Comparison of ENCODE assay signal across 13 cellular contexts in genomic region chr20:32326507-32326851, GRCh38.
DNase-seq lines count a peak whose midpoint lies in the region; ATAC-seq and TF ChIP-seq lines count a peak whose summit lies in the region.
"Had no signal": no experiment of that assay in that cellular context is flagged by ENCODE, and none has a peak within 500 bp of the region (broad histone marks: within the 10 kb centered on the region; RNA-seq: fewer than 3 reads in every experiment).

No MANE protein-coding gene starts in this region.

- DNase-seq in HCEC 1CT (peak; percentile 7), RWPE2 (ENCODE audit: low spot score) (no peak), kidney tubule cell (ENCODE audit: low spot score) (peak; percentile 65), superior temporal gyrus (ENCODE audit: extremely low spot score) (no peak)
- DNase-seq: activated CD8-positive, alpha-beta memory T cell treated with anti-CD3 and anti-CD28 coated beads for 24 hours; esophagus squamous epithelium; immature natural killer cell; stimulated activated naive CD8-positive, alpha-beta T cell treated with anti-CD3 and anti-CD28 coated beads, Interleukin-15, amount 100 ng/mL, for 72 hours had no signal

- H3K4me1 ChIP-seq in ACC112 (ENCODE audit: control insufficient read depth, insufficient read depth, low read length, unreplicated experiment) (peaks cover 21% of the 10 kb centered on the region), RWPE2 (ENCODE audit: insufficient read depth, poor library complexity, severe bottlenecking) (peaks cover 9% of the 10 kb centered on the region)

- peak; percentile 18; the same call in 2 of the 3 replicates for ATAC-seq in RWPE2 (ENCODE audit: low read depth)
- ATAC-seq in GM19452 (IDR thresholded peaks at IDR 0.05; ENCODE audit: unreplicated experiment), result no peak
- ATAC-seq in HG03025 (IDR thresholded peaks at IDR 0.05; ENCODE audit: low FRiP score, unreplicated experiment), result no peak
- no peak for ATAC-seq in HG02970 (IDR thresholded peaks at IDR 0.05; ENCODE audit: low FRiP score, unreplicated experiment)
- ATAC-seq: stimulated activated naive CD8-positive, alpha-beta T cell treated with anti-CD3 and anti-CD28 coated beads, Interleukin-15, amount 100 ng/mL, for 72 hours had no signal

- TF ChIP-seq CTCF in RWPE2 (IDR thresholded peaks at IDR 0.05; ENCODE audit: poor library complexity, severe bottlenecking), result no peak

- H3K9me3 ChIP-seq in RWPE2 (ENCODE audit: severe bottlenecking), result no peaks in the 10 kb centered on the region
- H3K9me3 ChIP-seq: esophagus squamous epithelium had no signal

- no peaks in the 10 kb centered on the region for H3K36me3 ChIP-seq in ACC112 (ENCODE audit: insufficient read depth, low read length)
- peaks cover 51% of the 10 kb centered on the region for H3K36me3 ChIP-seq in RWPE2 (ENCODE audit: low read depth)

- H3K4me3 ChIP-seq in ACC112 (ENCODE audit: low read depth, low read length) (no peak overlapping the region), RWPE2 (ENCODE audit: severe bottlenecking) (no peak overlapping the region)
- H3K4me3 ChIP-seq: esophagus squamous epithelium, SK-N-MC had no signal

- H3K27me3 ChIP-seq in ACC112 (ENCODE audit: insufficient read depth, low read length) (no peaks in the 10 kb centered on the region), RWPE2 (ENCODE audit: insufficient read depth, poor library complexity, severe bottlenecking) (no peaks in the 10 kb centered on the region)
- H3K27me3 ChIP-seq: esophagus squamous epithelium had no signal

- H3K27ac ChIP-seq in ACC112 (ENCODE audit: low read depth, low read length), result peak overlapping the region; percentile 52; the same call in 1 of the 2 replicates
- H3K27ac ChIP-seq in RWPE2 (ENCODE audit: poor library complexity, severe bottlenecking), result peak overlapping the region; percentile 17
- H3K27ac ChIP-seq: SK-N-MC had no signal

- no peak overlapping the region for H2AFZ ChIP-seq in ACC112 (ENCODE audit: low read length, unreplicated experiment)

- H3K79me2 ChIP-seq in ACC112 (ENCODE audit: control insufficient read depth, insufficient read depth, low read length, unreplicated experiment), result no peaks in the 10 kb centered on the region

Comparison
In these comparisons a context has a peak if more than half of its experiments do, and no peak if none do; other contexts are left out.
1. DNase-seq: peak in HCEC 1CT (single experiment) and kidney tubule cell (single experiment); none in RWPE2 (single experiment) and superior temporal gyrus (single experiment).